ENCODE assay signal across 9 cellular contexts in the genomic region with DNA sequence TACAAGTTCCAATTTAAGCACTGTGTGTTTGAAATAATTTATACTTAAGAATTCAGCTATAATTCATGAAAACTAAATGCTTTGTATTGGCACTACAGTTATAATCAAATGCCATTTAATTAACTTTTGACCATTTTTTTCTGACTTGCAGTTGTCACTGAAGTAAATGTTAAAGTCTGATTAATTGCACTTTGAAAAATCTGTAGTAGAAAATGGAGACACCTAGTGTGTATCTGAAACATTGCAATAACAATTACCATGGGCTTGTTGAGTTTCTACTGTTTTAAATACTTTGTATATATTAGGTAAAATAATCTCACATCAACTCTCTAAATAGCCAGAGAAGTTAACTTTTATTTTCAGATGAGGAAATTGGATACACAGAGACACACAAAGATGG.
DNase-seq lines count a peak whose midpoint lies in the region; ATAC-seq and TF ChIP-seq lines count a peak whose summit lies in the region.
"Had no signal": no experiment of that assay in that cellular context is flagged by ENCODE, and none has a peak within 500 bp of the region (broad histone marks: within the 10 kb centered on the region; RNA-seq: fewer than 3 reads in every experiment).

No MANE protein-coding gene starts in this region.

- no peak overlapping the region for H3K27ac ChIP-seq in WERI-Rb-1

- DNase-seq in AG09319 (ENCODE audit: extremely low read depth, low read depth) (no peak), OCI-M1 (lab: John Stamatoyannopoulos, UW) (peak; percentile 43), fibroblast of pulmonary artery (ENCODE audit: low read depth) (peak; percentile 45), WERI-Rb-1 (no peak), DMS79 treated with DMSO at 0.1 percent for 48 hours (lab: John Stamatoyannopoulos, UW) (no peak)
- no peak for DNase-seq in stimulated activated CD4-positive, alpha-beta T cell treated with anti-CD3 and anti-CD28 coated beads, Interleukin-2, amount 100 ng/mL, for 24 hours
- DNase-seq in stimulated activated CD4-positive, alpha-beta T cell treated with anti-CD3 and anti-CD28 coated beads, Interleukin-12 subunit alpha, Interleukin-12 subunit beta, amount 100 ng/mL, for 4 hours: no peak
- DNase-seq: hypothalamus had no signal

- no peaks in the 10 kb centered on the region for H3K9me3 ChIP-seq in WERI-Rb-1 (ENCODE audit: severe bottlenecking)

- TF ChIP-seq CTCF in AG09319 (IDR thresholded peaks at IDR 0.05; ENCODE audit: low read depth, low read length) (peak; percentile 23), fibroblast of pulmonary artery (IDR thresholded peaks at IDR 0.05; ENCODE audit: low read length, missing control alignments) (peak; percentile 53), WERI-Rb-1 (IDR thresholded peaks at IDR 0.05; ENCODE audit: low read depth, low read length) (no peak)

- no peaks in the 10 kb centered on the region for H3K27me3 ChIP-seq in WERI-Rb-1 (ENCODE audit: insufficient read depth, low read depth, severe bottlenecking)

- no peaks in the 10 kb centered on the region for H3K36me3 ChIP-seq in WERI-Rb-1

- ATAC-seq in GM19455 (IDR thresholded peaks at IDR 0.05; ENCODE audit: unreplicated experiment): peak; percentile 55

- H3K4me3 ChIP-seq in fibroblast of pulmonary artery (replicated peaks; ENCODE audit: low read depth, low read length) (no peak overlapping the region), WERI-Rb-1 (ENCODE audit: low read depth, low read length) (no peak overlapping the region)

Comparison
In these comparisons a context has a peak if more than half of its experiments do, and no peak if none do; other contexts are left out.
1. DNase-seq: peak in OCI-M1 (single experiment) and fibroblast of pulmonary artery (single experiment); none in AG09319 (single experiment), WERI-Rb-1 (single experiment), stimulated activated CD4-positive, alpha-beta T cell treated with anti-CD3 and anti-CD28 coated beads, Interleukin-2, amount 100 ng/mL, for 24 hours (0 of 2), stimulated activated CD4-positive, alpha-beta T cell treated with anti-CD3 and anti-CD28 coated beads, Interleukin-12 subunit alpha, Interleukin-12 subunit beta, amount 100 ng/mL, for 4 hours (single experiment) and DMS79 treated with DMSO at 0.1 percent for 48 hours (single experiment).